Comparison of ENCODE assay signal across 2 cellular contexts in genomic region chr7:23335621-23336020, GRCh38.
TF ChIP-seq lines count a peak whose summit lies in the region.

No MANE protein-coding gene starts in this region.

TF ChIP-seq in Ishikawa, 13 proteins besides CTCF, POLR2A, EP300 and RAD21:
- TF ChIP-seq YY1 (IDR thresholded peaks at IDR 0.05; ENCODE audit: low read depth) (no peak), REST (IDR thresholded peaks at IDR 0.05; ENCODE audit: low read depth) (no peak), TAF1 (IDR thresholded peaks at IDR 0.05; ENCODE audit: low read depth) (no peak), FOXM1 (IDR thresholded peaks at IDR 0.05; ENCODE audit: borderline replicate concordance, low read depth) (no peak; the same call in 1 of the 2 replicates), CEBPB (IDR thresholded peaks at IDR 0.05) (no peak), EGR1 (IDR thresholded peaks at IDR 0.05) (no peak), CREB1 (IDR thresholded peaks at IDR 0.05; ENCODE audit: low read depth) (no peak), ZBTB7A (IDR thresholded peaks at IDR 0.05; ENCODE audit: low read depth) (no peak), MAX (IDR thresholded peaks at IDR 0.05) (peak; percentile 69), NFIC (IDR thresholded peaks at IDR 0.05) (peak; percentile 87), TEAD4 (IDR thresholded peaks at IDR 0.05) (peak; percentile 68), USF1 (IDR thresholded peaks at IDR 0.05) (no peak), TCF12 (IDR thresholded peaks at IDR 0.05; ENCODE audit: low read depth) (peak; percentile 80)

TF ChIP-seq in GM12878, 131 proteins besides CTCF, POLR2A, EP300 and RAD21:
- TF ChIP-seq POU2F2 (IDR thresholded peaks at IDR 0.05; ENCODE audit: borderline replicate concordance, low read depth, low read length) (no peak), MEF2B (IDR thresholded peaks at IDR 0.05; ENCODE audit: partially characterized antibody, poor library complexity, severe bottlenecking) (no peak), ZBTB4 (CRISPR knock-in tag; IDR thresholded peaks at IDR 0.05) (no peak), RAD51 (IDR thresholded peaks at IDR 0.05) (no peak), ZZZ3 (IDR thresholded peaks at IDR 0.05; ENCODE audit: control insufficient read depth, insufficient read length, low read depth) (no peak), IRF5 (IDR thresholded peaks at IDR 0.05; ENCODE audit: borderline replicate concordance) (no peak), POLR2AphosphoS5 (IDR thresholded peaks at IDR 0.05; ENCODE audit: low read length) (no peak), RBBP5 (conservative IDR thresholded peaks at IDR 0.05) (no peak), ESRRA (IDR thresholded peaks at IDR 0.05; ENCODE audit: low read length) (no peak), EGR1 (IDR thresholded peaks at IDR 0.05; ENCODE audit: borderline replicate concordance in 1 of 2, low read depth in 2 of 2, low read length in 2 of 2) (no peak), CHD1 (IDR thresholded peaks at IDR 0.05; ENCODE audit: low read depth, low read length) (no peak), PBX3 (IDR thresholded peaks at IDR 0.05; ENCODE audit: insufficient replicate concordance, low read depth, low read length) (no peak), ZNF274 (IDR thresholded peaks at IDR 0.05; ENCODE audit: insufficient read depth, insufficient read length) (no peak), SREBF1 (IDR thresholded peaks at IDR 0.05; ENCODE audit: low read length) (no peak), MXI1 (IDR thresholded peaks at IDR 0.05; ENCODE audit: low read depth, low read length) (no peak), ATF3 (IDR thresholded peaks at IDR 0.05; ENCODE audit: borderline replicate concordance, extremely low read depth, low read depth, low read length) (no peak)
